Comparison of ENCODE assay signal across 8 cellular contexts in the genomic region with DNA sequence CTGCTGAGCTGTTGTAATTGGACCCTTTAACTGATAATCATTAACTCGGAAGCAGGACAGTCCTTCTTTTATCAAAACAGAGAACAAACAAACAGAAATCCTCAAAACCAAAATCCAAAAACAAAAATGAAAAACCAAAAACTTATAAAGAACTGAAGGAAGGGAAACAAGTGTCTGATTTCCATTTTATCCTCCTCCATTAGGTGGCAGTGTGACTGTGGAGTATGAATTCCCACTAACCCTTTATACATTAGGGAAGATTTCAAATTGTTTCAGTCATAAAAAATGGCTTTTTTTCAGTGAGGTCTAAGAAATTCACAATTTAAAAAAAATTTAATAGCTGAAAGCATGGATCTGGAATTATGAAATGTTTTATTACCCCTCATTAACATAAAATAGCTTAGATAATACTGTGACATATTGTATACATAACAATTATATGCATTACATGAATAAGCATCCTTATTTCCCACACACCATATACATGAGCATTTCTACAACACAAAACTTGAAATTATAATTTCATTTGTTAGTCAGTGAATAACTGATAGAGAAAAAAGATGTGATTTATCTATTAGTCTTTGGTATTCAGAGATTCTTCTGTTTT.
A peak's percentile ranks its signal among the peaks of the same experiment; 100 is the strongest.
DNase-seq lines count a peak whose midpoint lies in the region; ATAC-seq and TF ChIP-seq lines count a peak whose summit lies in the region.

No MANE protein-coding gene starts in this region.

- H3K4me3 Mint-ChIP-seq in activated CD8-positive, alpha-beta T cell treated with anti-CD3 and anti-CD28 coated beads for 36 hours: no peak overlapping the region
- no peak overlapping the region for H3K4me3 Mint-ChIP-seq in activated CD8-positive, alpha-beta T cell treated with anti-CD3 and anti-CD28 coated beads, Interleukin-2, amount 10 ng/mL, durations not matched to agents 7 days and 5 days

- H3K36me3 ChIP-seq in RWPE2 (ENCODE audit: low read depth) (no peaks in the 10 kb centered on the region), iPS DF 6.9 (ENCODE audit: control insufficient read depth, insufficient read depth, low read length) (no peaks in the 10 kb centered on the region), sigmoid colon (no peaks in the 10 kb centered on the region)

- no CpG with 5 or more reads among the region's 1 CpG for WGBS in iPS DF 6.9 (ENCODE audit: insufficient coverage, insufficient read length)
- WGBS in sigmoid colon, 2 donors: 11 to 26% methylated on average over 1 of the region's 1 CpG

- no peaks in the 10 kb centered on the region for H3K4me1 ChIP-seq in RWPE2 (ENCODE audit: insufficient read depth, poor library complexity, severe bottlenecking)
- H3K4me1 ChIP-seq in iPS DF 6.9 (ENCODE audit: control insufficient read depth, insufficient read depth, low read length): no peaks in the 10 kb centered on the region
- no peaks in the 10 kb centered on the region for H3K4me1 ChIP-seq in sigmoid colon

- no peak for DNase-seq in activated CD8-positive, alpha-beta T cell treated with anti-CD3 and anti-CD28 coated beads for 36 hours
- no peak for DNase-seq in activated CD8-positive, alpha-beta T cell treated with anti-CD3 and anti-CD28 coated beads, Interleukin-2, amount 10 ng/mL, durations not matched to agents 7 days and 5 days
- DNase-seq in RWPE2 (ENCODE audit: low spot score) (no peak), iPS DF 6.9 (ENCODE audit: low read depth, low spot score) (peak; percentile 16), sigmoid colon (no peak)
- DNase-seq in activated CD4-positive, alpha-beta T cell treated with anti-CD3 and anti-CD28 coated beads for 1 hour: no peak

- CTCF ChIA-PET in activated CD8-positive, alpha-beta T cell treated with anti-CD3 and anti-CD28 coated beads for 36 hours (lab: Charles Lee): no interaction called here
- CTCF ChIA-PET in activated CD8-positive, alpha-beta T cell treated with anti-CD3 and anti-CD28 coated beads, Interleukin-2, amount 10 ng/mL, durations not matched to agents 7 days and 5 days (lab: Charles Lee): no interaction called here

- ATAC-seq in activated CD8-positive, alpha-beta T cell treated with anti-CD3 and anti-CD28 coated beads for 36 hours: no peak
- ATAC-seq in activated CD8-positive, alpha-beta T cell treated with anti-CD3 and anti-CD28 coated beads, Interleukin-2, amount 10 ng/mL, durations not matched to agents 7 days and 5 days: no peak
- ATAC-seq in HG03378 (IDR thresholded peaks at IDR 0.05; ENCODE audit: unreplicated experiment) (peak; percentile 76), RWPE2 (ENCODE audit: low read depth) (peak; percentile 46; the same call in 2 of the 3 replicates), HG03521 (IDR thresholded peaks at IDR 0.05; ENCODE audit: unreplicated experiment) (no peak)

- TF ChIP-seq CTCF in activated CD8-positive, alpha-beta T cell treated with anti-CD3 and anti-CD28 coated beads for 36 hours (IDR thresholded peaks at IDR 0.05): peak; percentile 46
- TF ChIP-seq CTCF in RWPE2 (IDR thresholded peaks at IDR 0.05; ENCODE audit: poor library complexity, severe bottlenecking) (peak; percentile 88), sigmoid colon (IDR thresholded peaks at IDR 0.05) (peak in 1 of 4 experiments; percentile 26)

- H3K9me3 Mint-ChIP-seq in activated CD8-positive, alpha-beta T cell treated with anti-CD3 and anti-CD28 coated beads for 36 hours: no peaks in the 10 kb centered on the region
- peaks cover 18% of the 10 kb centered on the region for H3K9me3 Mint-ChIP-seq in activated CD8-positive, alpha-beta T cell treated with anti-CD3 and anti-CD28 coated beads, Interleukin-2, amount 10 ng/mL, durations not matched to agents 7 days and 5 days (ENCODE audit: insufficient read depth)

- no peaks in the 10 kb centered on the region for H3K36me3 Mint-ChIP-seq in activated CD8-positive, alpha-beta T cell treated with anti-CD3 and anti-CD28 coated beads for 36 hours (ENCODE audit: low read depth)
- no peaks in the 10 kb centered on the region for H3K36me3 Mint-ChIP-seq in activated CD8-positive, alpha-beta T cell treated with anti-CD3 and anti-CD28 coated beads, Interleukin-2, amount 10 ng/mL, durations not matched to agents 7 days and 5 days (ENCODE audit: low read depth)

- no peaks in the 10 kb centered on the region for H3K27me3 Mint-ChIP-seq in activated CD8-positive, alpha-beta T cell treated with anti-CD3 and anti-CD28 coated beads for 36 hours
- H3K27me3 Mint-ChIP-seq in activated CD8-positive, alpha-beta T cell treated with anti-CD3 and anti-CD28 coated beads, Interleukin-2, amount 10 ng/mL, durations not matched to agents 7 days and 5 days (ENCODE audit: low read depth): no peaks in the 10 kb centered on the region

- H3K27ac Mint-ChIP-seq in activated CD8-positive, alpha-beta T cell treated with anti-CD3 and anti-CD28 coated beads for 36 hours: no peak overlapping the region
- no peak overlapping the region for H3K27ac Mint-ChIP-seq in activated CD8-positive, alpha-beta T cell treated with anti-CD3 and anti-CD28 coated beads, Interleukin-2, amount 10 ng/mL, durations not matched to agents 7 days and 5 days

- no peaks in the 10 kb centered on the region for H3K27me3 ChIP-seq in RWPE2 (ENCODE audit: insufficient read depth, poor library complexity, severe bottlenecking)
- no peaks in the 10 kb centered on the region for H3K27me3 ChIP-seq in iPS DF 6.9 (ENCODE audit: control insufficient read depth, insufficient read depth, low read length)
- no peaks in the 10 kb centered on the region for H3K27me3 ChIP-seq in sigmoid colon

- TF ChIP-seq POLR2A in sigmoid colon (IDR thresholded peaks at IDR 0.05): no peak

- H3K27ac ChIP-seq in RWPE2 (ENCODE audit: poor library complexity, severe bottlenecking): no peak overlapping the region
- H3K27ac ChIP-seq in iPS DF 6.9 (ENCODE audit: low read length): no peak overlapping the region
- H3K27ac ChIP-seq in sigmoid colon: no peak overlapping the region

- H3K4me3 ChIP-seq in RWPE2 (ENCODE audit: severe bottlenecking): no peak overlapping the region
- no peak overlapping the region for H3K4me3 ChIP-seq in iPS DF 6.9 (ENCODE audit: low read length)
- H3K4me3 ChIP-seq in sigmoid colon: no peak overlapping the region

- H3K4me1 Mint-ChIP-seq in activated CD8-positive, alpha-beta T cell treated with anti-CD3 and anti-CD28 coated beads for 36 hours (ENCODE audit: low read depth): no peaks in the 10 kb centered on the region
- H3K4me1 Mint-ChIP-seq in activated CD8-positive, alpha-beta T cell treated with anti-CD3 and anti-CD28 coated beads, Interleukin-2, amount 10 ng/mL, durations not matched to agents 7 days and 5 days (ENCODE audit: low read depth): no peaks in the 10 kb centered on the region

- H3K9me3 ChIP-seq in RWPE2 (ENCODE audit: severe bottlenecking) (no peaks in the 10 kb centered on the region), iPS DF 6.9 (ENCODE audit: control insufficient read depth, insufficient read depth, low read length) (no peaks in the 10 kb centered on the region), sigmoid colon (no peaks in the 10 kb centered on the region)

- POLR2A ChIA-PET in activated CD8-positive, alpha-beta T cell treated with anti-CD3 and anti-CD28 coated beads for 36 hours (lab: Charles Lee): no interaction called here
- POLR2A ChIA-PET in activated CD8-positive, alpha-beta T cell treated with anti-CD3 and anti-CD28 coated beads, Interleukin-2, amount 10 ng/mL, durations not matched to agents 7 days and 5 days (lab: Charles Lee): no interaction called here

- no peak for TF ChIP-seq EP300 in sigmoid colon (IDR thresholded peaks at IDR 0.05)

- intact Hi-C loops in activated CD8-positive, alpha-beta T cell treated with anti-CD3 and anti-CD28 coated beads for 36 hours (cut with micrococcal nuclease): no loop called here
- intact Hi-C loops in sigmoid colon (cut with DNase I): no loop called here

Comparison
In these comparisons a context has a peak if more than half of its experiments do, and no peak if none do; other contexts are left out.
1. ATAC-seq: peak in HG03378 (single experiment) and RWPE2 (single experiment); none in activated CD8-positive, alpha-beta T cell treated with anti-CD3 and anti-CD28 coated beads for 36 hours (single experiment), activated CD8-positive, alpha-beta T cell treated with anti-CD3 and anti-CD28 coated beads, Interleukin-2, amount 10 ng/mL, durations not matched to agents 7 days and 5 days (single experiment) and HG03521 (single experiment).